Comparison of ENCODE assay signal across 41 cellular contexts in genomic region chr2:46528880-46529279, GRCh38. TPM values are rescaled to one million over a fixed set of nuclear protein-coding genes. Genes with fewer than 3 reads are reported as not detected.
"Had no signal": no experiment of that assay in that cellular context is flagged by ENCODE, and none has a peak within 500 bp of the region (broad histone marks: within the 10 kb centered on the region; RNA-seq: fewer than 3 reads in every experiment).

No MANE protein-coding gene starts in this region.

- H3K27me3 Mint-ChIP-seq: activated B cell treated with CpG ODN at 0.5 μM for 24 hours; activated CD4-positive, alpha-beta memory T cell treated with anti-CD3 and anti-CD28 coated beads for 36 hours; activated CD8-positive, alpha-beta T cell treated with anti-CD3 and anti-CD28 coated beads for 36 hours; activated naive CD4-positive, alpha-beta T cell treated with anti-CD3 and anti-CD28 coated beads, Interleukin-2, amount 10 ng/mL, durations not matched to agents 7 days and 5 days; activated naive CD4-positive, alpha-beta T cell treated with anti-CD3 and anti-CD28 coated beads, Interleukin-2, amount 50 U/mL, for 24 hours; activated naive CD8-positive, alpha-beta T cell; activated naive CD8-positive, alpha-beta T cell treated with anti-CD3 and anti-CD28 coated beads, Interleukin-2, amount 50 U/mL, for 24 hours; activated T-helper 17 cell treated with anti-CD3 and anti-CD28 coated beads, Interleukin-2, amount 50 U/mL, for 72 hours; central memory CD8-positive, alpha-beta T cell had no signal

- H3K4me3 ChIP-seq: ascending aorta, breast epithelium, cardiac muscle cell had no signal

- FAIRE-seq: TTC549 had no signal

- H3K4me1 ChIP-seq: ascending aorta, breast epithelium had no signal

- H3K27ac Mint-ChIP-seq: activated B cell treated with CpG ODN at 0.5 μM for 24 hours; activated CD4-positive, alpha-beta memory T cell treated with anti-CD3 and anti-CD28 coated beads for 36 hours; activated CD4-positive, alpha-beta T cell treated with anti-CD3 and anti-CD28 coated beads, Interleukin-2, amount 10 ng/mL, durations not matched to agents 24 days and 14 days; activated CD8-positive, alpha-beta T cell treated with anti-CD3 and anti-CD28 coated beads for 36 hours; activated naive CD4-positive, alpha-beta T cell treated with anti-CD3 and anti-CD28 coated beads, Interleukin-2, amount 10 ng/mL, durations not matched to agents 7 days and 5 days; activated naive CD4-positive, alpha-beta T cell treated with anti-CD3 and anti-CD28 coated beads, Interleukin-2, amount 50 U/mL, for 24 hours; activated naive CD8-positive, alpha-beta T cell; activated naive CD8-positive, alpha-beta T cell treated with anti-CD3 and anti-CD28 coated beads, Interleukin-2, amount 10 ng/mL, durations not matched to agents 7 days and 5 days; activated naive CD8-positive, alpha-beta T cell treated with anti-CD3 and anti-CD28 coated beads, Interleukin-2, amount 50 U/mL, for 24 hours; activated T-cell treated with anti-CD3 and anti-CD28 coated beads, Interleukin-2, amount 50 U/mL, for 72 hours; activated T-helper 1 cell treated with anti-CD3 and anti-CD28 coated beads, Interleukin-12 subunit alpha, Interleukin-12 subunit beta, Interleukin-2, Interleukin-4 antibody, amounts not matched to agents 30 ng/mL and 10 ng/mL and 1 ng/mL, durations not matched to agents 14 hours and 24 hours and 36 hours; activated T-helper 17 cell treated with anti-CD3 and anti-CD28 coated beads, Interleukin-2, amount 50 U/mL, for 72 hours; T-helper 1 cell treated with Interleukin-12 subunit alpha and Interleukin-12 subunit beta and Interleukin-4 antibody, amounts not matched to agents 30 μg/mL and 1 μg/mL, for 36 hours; T-helper 2 cell treated with Interferon-gamma antibody and Interleukin-4, amounts not matched to agents 5 μg/mL and 100 μg/mL, for 36 hours had no signal

- H3K36me3 ChIP-seq: ascending aorta, brain microvascular endothelial cell, breast epithelium, cardiac muscle cell had no signal

- H3K27me3 ChIP-seq: ascending aorta, brain microvascular endothelial cell, breast epithelium, cardiac muscle cell had no signal

- H3K9me3 Mint-ChIP-seq: activated CD4-positive, alpha-beta memory T cell treated with anti-CD3 and anti-CD28 coated beads for 36 hours; activated CD4-positive, alpha-beta T cell treated with anti-CD3 and anti-CD28 coated beads, Interleukin-2, amount 10 ng/mL, durations not matched to agents 24 days and 14 days; activated naive CD4-positive, alpha-beta T cell treated with anti-CD3 and anti-CD28 coated beads, Interleukin-2, amount 50 U/mL, for 24 hours; activated naive CD8-positive, alpha-beta T cell treated with anti-CD3 and anti-CD28 coated beads, Interleukin-2, amount 50 U/mL, for 24 hours; activated T-cell treated with anti-CD3 and anti-CD28 coated beads, Interleukin-2, amount 50 U/mL, for 4 hours; activated T-cell treated with anti-CD3 and anti-CD28 coated beads, Interleukin-2, amount 50 U/mL, for 72 hours; activated T-helper 1 cell treated with anti-CD3 and anti-CD28 coated beads, Interleukin-12 subunit alpha, Interleukin-12 subunit beta, Interleukin-2, Interleukin-4 antibody, amounts not matched to agents 30 ng/mL and 10 ng/mL and 1 ng/mL, durations not matched to agents 14 hours and 24 hours and 36 hours; activated T-helper 17 cell treated with anti-CD3 and anti-CD28 coated beads, Interleukin-2, amount 50 U/mL, for 72 hours; central memory CD8-positive, alpha-beta T cell; T-helper 1 cell treated with Interleukin-12 subunit alpha and Interleukin-12 subunit beta and Interleukin-4 antibody, amounts not matched to agents 30 μg/mL and 1 μg/mL, for 36 hours; T-helper 2 cell treated with Interferon-gamma antibody and Interleukin-4, amounts not matched to agents 5 μg/mL and 100 μg/mL, for 36 hours had no signal

- H3K9me3 ChIP-seq: ascending aorta, breast epithelium had no signal

- H3K27ac ChIP-seq: ascending aorta, brain microvascular endothelial cell, breast epithelium, cardiac muscle cell, VCaP had no signal

- DNase-seq: activated B cell treated with CpG ODN at 0.5 μM for 24 hours; activated CD4-positive, alpha-beta memory T cell treated with anti-CD3 and anti-CD28 coated beads for 36 hours; activated CD4-positive, alpha-beta T cell treated with anti-CD3 and anti-CD28 coated beads for 4 hours; activated CD4-positive, alpha-beta T cell treated with anti-CD3 and anti-CD28 coated beads, Interleukin-2, amount 10 ng/mL, durations not matched to agents 24 days and 14 days; activated CD4-positive, alpha-beta T cell treated with anti-CD3 and anti-CD28 coated beads, Interleukin-2, amount 50 U/mL, for 1 hour; activated CD4-positive, alpha-beta T cell treated with anti-CD3 and anti-CD28 coated beads, Interleukin-2, amount 50 U/mL, for 4 hours; activated CD4-positive, CD25-positive, alpha-beta regulatory T cell treated with anti-CD3 and anti-CD28 coated beads, Interleukin-2, amount 50 U/mL, for 72 hours; activated CD8-positive, alpha-beta memory T cell treated with anti-CD3 and anti-CD28 coated beads, Interleukin-2, amount 50 U/mL, for 4 hours; activated CD8-positive, alpha-beta T cell treated with anti-CD3 and anti-CD28 coated beads for 36 hours; activated effector memory CD4-positive, alpha-beta T cell treated with Interleukin-2 at 50 U/mL for 16 hours; activated gamma-delta T cell; activated naive CD4-positive, alpha-beta T cell treated with anti-CD3 and anti-CD28 coated beads, Interleukin-2, amount 10 ng/mL, durations not matched to agents 7 days and 5 days; activated naive CD4-positive, alpha-beta T cell treated with Interleukin-2 at 50 U/mL for 16 hours; activated naive CD8-positive, alpha-beta T cell treated with anti-CD3 and anti-CD28 coated beads, Interleukin-2, amount 10 ng/mL, durations not matched to agents 7 days and 5 days; activated naive CD8-positive, alpha-beta T cell treated with anti-CD3 and anti-CD28 coated beads, Interleukin-2, amount 50 U/mL, for 24 hours; activated T-cell treated with anti-CD3 and anti-CD28 coated beads for 4 hours; activated T-cell treated with anti-CD3 and anti-CD28 coated beads, Interleukin-2, amount 50 U/mL, for 1 hour; activated T-cell treated with anti-CD3 and anti-CD28 coated beads, Interleukin-2, amount 50 U/mL, for 4 hours; activated T-cell treated with anti-CD3 and anti-CD28 coated beads, Interleukin-2, amount 50 U/mL, for 72 hours; amygdala; anterior cingulate cortex; brain microvascular endothelial cell; caudate nucleus; SW 1271; T-helper 1 cell; T-helper 2 cell; T-helper 9 cell had no signal

- H3K4me1 Mint-ChIP-seq: activated CD4-positive, alpha-beta T cell treated with anti-CD3 and anti-CD28 coated beads, Interleukin-2, amount 10 ng/mL, durations not matched to agents 24 days and 14 days; activated naive CD8-positive, alpha-beta T cell treated with anti-CD3 and anti-CD28 coated beads, Interleukin-2, amount 10 ng/mL, durations not matched to agents 7 days and 5 days; activated T-helper 17 cell treated with anti-CD3 and anti-CD28 coated beads, Interleukin-2, amount 50 U/mL, for 72 hours had no signal

- H3K4me3 Mint-ChIP-seq: activated B cell treated with CpG ODN at 0.5 μM for 24 hours; activated CD4-positive, alpha-beta memory T cell treated with anti-CD3 and anti-CD28 coated beads for 36 hours; activated CD4-positive, alpha-beta T cell treated with anti-CD3 and anti-CD28 coated beads, Interleukin-2, amount 10 ng/mL, durations not matched to agents 24 days and 14 days; activated CD8-positive, alpha-beta T cell treated with anti-CD3 and anti-CD28 coated beads for 36 hours; activated naive CD4-positive, alpha-beta T cell treated with anti-CD3 and anti-CD28 coated beads, Interleukin-2, amount 10 ng/mL, durations not matched to agents 7 days and 5 days; activated naive CD4-positive, alpha-beta T cell treated with anti-CD3 and anti-CD28 coated beads, Interleukin-2, amount 50 U/mL, for 24 hours; activated naive CD8-positive, alpha-beta T cell; activated naive CD8-positive, alpha-beta T cell treated with anti-CD3 and anti-CD28 coated beads, Interleukin-2, amount 10 ng/mL, durations not matched to agents 7 days and 5 days; activated naive CD8-positive, alpha-beta T cell treated with anti-CD3 and anti-CD28 coated beads, Interleukin-2, amount 50 U/mL, for 24 hours; activated T-cell treated with anti-CD3 and anti-CD28 coated beads, Interleukin-2, amount 50 U/mL, for 4 hours; activated T-cell treated with anti-CD3 and anti-CD28 coated beads, Interleukin-2, amount 50 U/mL, for 72 hours; activated T-helper 1 cell treated with anti-CD3 and anti-CD28 coated beads, Interleukin-12 subunit alpha, Interleukin-12 subunit beta, Interleukin-2, Interleukin-4 antibody, amounts not matched to agents 30 ng/mL and 10 ng/mL and 1 ng/mL, durations not matched to agents 14 hours and 24 hours and 36 hours; activated T-helper 17 cell treated with anti-CD3 and anti-CD28 coated beads, Interleukin-2, amount 50 U/mL, for 72 hours; central memory CD8-positive, alpha-beta T cell; T-helper 1 cell treated with Interleukin-12 subunit alpha and Interleukin-12 subunit beta and Interleukin-4 antibody, amounts not matched to agents 30 μg/mL and 1 μg/mL, for 36 hours; T-helper 2 cell treated with Interferon-gamma antibody and Interleukin-4, amounts not matched to agents 5 μg/mL and 100 μg/mL, for 36 hours had no signal

- ATAC-seq: activated CD8-positive, alpha-beta T cell treated with anti-CD3 and anti-CD28 coated beads for 36 hours; activated naive CD8-positive, alpha-beta T cell treated with anti-CD3 and anti-CD28 coated beads, Interleukin-2, amount 50 U/mL, for 24 hours; activated T-cell treated with anti-CD3 and anti-CD28 coated beads, Interleukin-2, amount 50 U/mL, for 4 hours; activated T-cell treated with anti-CD3 and anti-CD28 coated beads, Interleukin-2, amount 50 U/mL, for 72 hours; activated T-helper 17 cell treated with anti-CD3 and anti-CD28 coated beads, Interleukin-2, amount 50 U/mL, for 72 hours had no signal

RNA-seq across cellular contexts. Expression of gene TMEM247, which starts 49.5 kb away (rescaled TPM):
- total RNA-seq: activated B cell treated with CpG ODN at 0.5 μM for 24 hours; activated CD4-positive, alpha-beta memory T cell treated with anti-CD3 and anti-CD28 coated beads for 36 hours; activated CD4-positive, alpha-beta T cell treated with anti-CD3 and anti-CD28 coated beads, Interleukin-2, amount 10 ng/mL, durations not matched to agents 24 days and 14 days; activated CD8-positive, alpha-beta memory T cell treated with anti-CD3 and anti-CD28 coated beads for 36 hours; activated CD8-positive, alpha-beta T cell treated with anti-CD3 and anti-CD28 coated beads for 36 hours; activated naive CD8-positive, alpha-beta T cell treated with anti-CD3 and anti-CD28 coated beads, Interleukin-2, amount 10 ng/mL, durations not matched to agents 7 days and 5 days; activated T-cell treated with anti-CD3 and anti-CD28 coated beads, Interleukin-2, amount 50 U/mL, for 4 hours; activated T-cell treated with anti-CD3 and anti-CD28 coated beads, Interleukin-2, amount 50 U/mL, for 72 hours; activated T-helper 1 cell treated with anti-CD3 and anti-CD28 coated beads, Interleukin-12 subunit alpha, Interleukin-12 subunit beta, Interleukin-2, Interleukin-4 antibody, amounts not matched to agents 30 ng/mL and 10 ng/mL and 1 ng/mL, durations not matched to agents 14 hours and 24 hours and 36 hours; activated T-helper 17 cell treated with anti-CD3 and anti-CD28 coated beads, Interleukin-2, amount 50 U/mL, for 72 hours; ascending aorta; breast epithelium; cardiac muscle cell had no signal
- polyA plus RNA-seq: adipose tissue, cardiac muscle cell had no signal
